In genomic region chr11:75146711-75147110, GRCh38 we compare ENCODE assay signal across 29 cellular contexts. TPM values are rescaled to one million over a fixed set of nuclear protein-coding genes. Genes with fewer than 3 reads are reported as not detected.
"Had no signal": no experiment of that assay in that cellular context is flagged by ENCODE, and none has a peak within 500 bp of the region (broad histone marks: within the 10 kb centered on the region; RNA-seq: fewer than 3 reads in every experiment).

No MANE protein-coding gene starts in this region.

- H3K4me3 Mint-ChIP-seq: central memory CD8-positive, alpha-beta T cell; immature natural killer cell; memory B cell; naive thymus-derived CD4-positive, alpha-beta T cell; stimulated activated naive B cell treated with anti-CD40 and anti-IgM and Interleukin-4, amounts not matched to agents 10 μg/mL and 1 μg/mL and 100 μg/mL, for 72 hours; stimulated activated naive CD8-positive, alpha-beta T cell treated with anti-CD3 and anti-CD28 coated beads, Interleukin-15, amount 100 ng/mL, for 72 hours had no signal

- ATAC-seq: gastroesophageal sphincter; left lung; lower lobe of right lung; naive thymus-derived CD4-positive, alpha-beta T cell; psoas muscle; stimulated activated naive B cell treated with anti-CD40 and anti-IgM and Interleukin-4, amounts not matched to agents 10 μg/mL and 1 μg/mL and 100 μg/mL, for 72 hours; stimulated activated naive CD8-positive, alpha-beta T cell treated with anti-CD3 and anti-CD28 coated beads, Interleukin-15, amount 100 ng/mL, for 72 hours had no signal

- H3K4me1 ChIP-seq: tibial artery had no signal

- H3K9me3 Mint-ChIP-seq: central memory CD8-positive, alpha-beta T cell; immature natural killer cell; memory B cell; naive thymus-derived CD4-positive, alpha-beta T cell; stimulated activated naive B cell treated with anti-CD40 and anti-IgM and Interleukin-4, amounts not matched to agents 10 μg/mL and 1 μg/mL and 100 μg/mL, for 72 hours; stimulated activated naive CD8-positive, alpha-beta T cell treated with anti-CD3 and anti-CD28 coated beads, Interleukin-15, amount 100 ng/mL, for 72 hours had no signal

- H3K4me3 ChIP-seq: esophagus squamous epithelium, gastroesophageal sphincter, left lung, lower lobe of right lung, psoas muscle, right lobe of liver, spleen, tibial artery had no signal

- H3K27ac ChIP-seq: epithelial cell of prostate, gastroesophageal sphincter, neutrophil, psoas muscle, right lobe of liver, tibial artery had no signal

- H3K36me3 ChIP-seq: esophagus squamous epithelium, gastroesophageal sphincter, left lung, lower lobe of right lung, neutrophil, right lobe of liver, spleen, tibial artery had no signal

- H3K9me3 ChIP-seq: esophagus squamous epithelium, gastroesophageal sphincter, left lung, lower lobe of right lung, neutrophil, psoas muscle, right lobe of liver, spleen, tibial artery had no signal

- H3K27me3 ChIP-seq: esophagus squamous epithelium, gastroesophageal sphincter, left lung, right lobe of liver, spleen had no signal

- DNase-seq: cortex of kidney; effector memory CD4-positive, alpha-beta T cell; esophagus squamous epithelium; foreskin fibroblast; glutamatergic neuron; immature natural killer cell; left lung; lower lobe of right lung; naive thymus-derived CD4-positive, alpha-beta T cell; psoas muscle; retina; spleen; stimulated activated CD4-positive, alpha-beta T cell treated with anti-CD3 and anti-CD28 coated beads, Interleukin-15, amount 100 ng/mL, for 24 hours; stimulated activated CD4-positive, alpha-beta T cell treated with anti-CD3 and anti-CD28 coated beads, Interleukin-1b, Interleukin-23, amount 100 ng/mL, for 48 hours; stimulated activated CD4-positive, alpha-beta T cell treated with anti-CD3 and anti-CD28 coated beads, Interleukin-4, amount 100 ng/mL, for 24 hours; stimulated activated naive B cell treated with anti-CD40 and anti-IgM and Interleukin-4, amounts not matched to agents 10 μg/mL and 1 μg/mL and 100 μg/mL, for 72 hours; stimulated activated naive CD8-positive, alpha-beta T cell treated with anti-CD3 and anti-CD28 coated beads, Interleukin-15, amount 100 ng/mL, for 72 hours had no signal

- H3K27ac Mint-ChIP-seq: immature natural killer cell; memory B cell; stimulated activated naive B cell treated with anti-CD40 and anti-IgM and Interleukin-4, amounts not matched to agents 10 μg/mL and 1 μg/mL and 100 μg/mL, for 72 hours; stimulated activated naive CD8-positive, alpha-beta T cell treated with anti-CD3 and anti-CD28 coated beads, Interleukin-15, amount 100 ng/mL, for 72 hours had no signal

- H3K36me3 Mint-ChIP-seq: immature natural killer cell; memory B cell; stimulated activated naive B cell treated with anti-CD40 and anti-IgM and Interleukin-4, amounts not matched to agents 10 μg/mL and 1 μg/mL and 100 μg/mL, for 72 hours had no signal

- H3K27me3 Mint-ChIP-seq: central memory CD8-positive, alpha-beta T cell; stimulated activated naive CD8-positive, alpha-beta T cell treated with anti-CD3 and anti-CD28 coated beads, Interleukin-15, amount 100 ng/mL, for 72 hours had no signal

RNA-seq across cellular contexts. Expression of gene SLCO2B1, which starts 4.2 kb away (rescaled TPM):
- polyA plus RNA-seq: immature natural killer cell; keratinocyte; naive thymus-derived CD4-positive, alpha-beta T cell; neural cell had no signal

RNA-seq across cellular contexts. Expression of gene OR2AT4, which starts 50.0 kb away (rescaled TPM):
- total RNA-seq: esophagus squamous epithelium; gastroesophageal sphincter; left lung; lower lobe of right lung; naive thymus-derived CD4-positive, alpha-beta T cell; osteoblast; psoas muscle; right lobe of liver; skeletal muscle tissue; spleen; ureter had no signal
- polyA plus RNA-seq: immature natural killer cell; keratinocyte; naive thymus-derived CD4-positive, alpha-beta T cell; neural cell; psoas muscle; spleen had no signal
